ENCODE assay signal across 19 cellular contexts in the genomic region with DNA sequence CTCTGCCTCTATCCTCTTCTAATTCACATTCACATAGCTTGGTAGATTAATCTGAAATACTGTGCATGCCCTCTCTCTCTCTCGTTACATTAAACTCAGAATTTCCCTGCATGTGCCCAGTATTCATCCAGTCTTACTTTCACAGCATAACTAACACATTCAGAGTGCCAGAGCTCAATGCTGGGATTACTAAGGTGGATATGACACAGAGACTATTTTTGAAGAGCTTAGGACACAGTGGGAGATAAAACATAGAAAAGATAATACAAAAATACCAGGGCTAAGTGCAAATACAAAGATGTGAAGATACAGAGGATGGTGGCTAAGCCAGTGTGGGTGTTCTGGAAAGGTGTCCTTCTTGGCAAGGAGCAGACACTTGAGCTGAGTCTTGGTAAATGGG. TPM values are rescaled to one million over a fixed set of nuclear protein-coding genes. Genes with fewer than 3 reads are reported as not detected.
A peak's percentile ranks its signal among the peaks of the same experiment; 100 is the strongest.
DNase-seq lines count a peak whose midpoint lies in the region; ATAC-seq and TF ChIP-seq lines count a peak whose summit lies in the region.
"Had no signal": no experiment of that assay in that cellular context is flagged by ENCODE, and none has a peak within 500 bp of the region (broad histone marks: within the 10 kb centered on the region; RNA-seq: fewer than 3 reads in every experiment).

No MANE protein-coding gene starts in this region.

- intact Hi-C loops in natural killer cell (cut with micrococcal nuclease) = no loop called here

- no peak for DNase-seq in CD8-positive, alpha-beta memory T cell
- DNase-seq in central memory CD8-positive, alpha-beta T cell (ENCODE audit: low spot score in 2 of 2) = no peak
- DNase-seq in natural killer cell = no peak
- DNase-seq in activated effector memory CD4-positive, alpha-beta T cell treated with anti-CD3 and anti-CD28 coated beads, Interleukin-2, amount 50 U/mL, for 16 hours = no peak
- no peak for DNase-seq in KBM-7
- DNase-seq in NCI-H82 treated with DMSO at 0.1 percent for 48 hours (lab: John Stamatoyannopoulos, UW; ENCODE audit: unreplicated experiment) = no peak
- DNase-seq: Calu3; CD4-positive, CD25-positive, alpha-beta regulatory T cell; COR-L47; DMS53; DMS79 treated with DMSO at 0.1 percent for 48 hours; H9 had no signal

- H3K36me3 Mint-ChIP-seq in CD8-positive, alpha-beta memory T cell = peaks cover 0 to 15% (median 4%) of the 10 kb centered on the region in 3 donors
- H3K36me3 Mint-ChIP-seq in central memory CD8-positive, alpha-beta T cell (ENCODE audit: insufficient read depth) = peaks cover 16% of the 10 kb centered on the region
- H3K36me3 Mint-ChIP-seq in natural killer cell = peaks cover 7% of the 10 kb centered on the region
- H3K36me3 Mint-ChIP-seq in stimulated activated memory B cell treated with anti-CD40 and anti-IgM and Interleukin-4, amounts not matched to agents 10 μg/mL and 1 μg/mL and 100 μg/mL, for 72 hours = no peaks in the 10 kb centered on the region
- H3K36me3 Mint-ChIP-seq: CD4-positive, CD25-positive, alpha-beta regulatory T cell had no signal

- in situ Hi-C loops in KBM-7 (cut with MboI; ENCODE audit: low pct_unique_long_range_greater_than_20kb, low sequenced_read_pairs) = no loop called here

- POLR2A ChIA-PET in CD8-positive, alpha-beta memory T cell (lab: Charles Lee) = no interaction called here

- H3K4me3 ChIP-seq in CD8-positive, alpha-beta memory T cell (ENCODE audit: low read length) = no peak overlapping the region
- H3K4me3 ChIP-seq: BLaER1, GM23338 had no signal

- no peaks in the 10 kb centered on the region for H3K27me3 ChIP-seq in CD8-positive, alpha-beta memory T cell (ENCODE audit: insufficient read depth, low read length, poor library complexity, severe bottlenecking)
- H3K27me3 ChIP-seq: BLaER1 had no signal

- peaks cover 7% of the 10 kb centered on the region for H3K4me1 ChIP-seq in CD8-positive, alpha-beta memory T cell (ENCODE audit: insufficient read depth, low read length)
- H3K4me1 ChIP-seq: BLaER1 had no signal

- H3K27ac Mint-ChIP-seq in CD8-positive, alpha-beta memory T cell = peak overlapping the region in 6 of 8 donors; percentile 13 to 86 (median 72)
- H3K27ac Mint-ChIP-seq in central memory CD8-positive, alpha-beta T cell (ENCODE audit: low read depth) = peak overlapping the region; percentile 2
- H3K27ac Mint-ChIP-seq in natural killer cell = peak overlapping the region; percentile 79 to 80
- H3K27ac Mint-ChIP-seq in stimulated activated memory B cell treated with anti-CD40 and anti-IgM and Interleukin-4, amounts not matched to agents 10 μg/mL and 1 μg/mL and 100 μg/mL, for 72 hours = no peak overlapping the region
- H3K27ac Mint-ChIP-seq: B cell, GM23338, H9 had no signal

- CTCF ChIA-PET in CD8-positive, alpha-beta memory T cell (lab: Charles Lee) = interaction anchor here (1.0 to 2.1 kb wide), 2 partner anchors 12 to 78 kb away, joined by 3 to 4 read pairs; no protein-coding TSS in a partner anchor

- H3K9me3 Mint-ChIP-seq in CD8-positive, alpha-beta memory T cell = no peaks in the 10 kb centered on the region
- H3K9me3 Mint-ChIP-seq in central memory CD8-positive, alpha-beta T cell = no peaks in the 10 kb centered on the region
- no peaks in the 10 kb centered on the region for H3K9me3 Mint-ChIP-seq in natural killer cell
- H3K9me3 Mint-ChIP-seq in stimulated activated memory B cell treated with anti-CD40 and anti-IgM and Interleukin-4, amounts not matched to agents 10 μg/mL and 1 μg/mL and 100 μg/mL, for 72 hours = no peaks in the 10 kb centered on the region
- H3K9me3 Mint-ChIP-seq: GM23338, H9 had no signal

- peaks cover 1 to 3% of the 10 kb centered on the region in 2 donors for H3K27me3 Mint-ChIP-seq in CD8-positive, alpha-beta memory T cell
- no peaks in the 10 kb centered on the region for H3K27me3 Mint-ChIP-seq in central memory CD8-positive, alpha-beta T cell
- no peaks in the 10 kb centered on the region for H3K27me3 Mint-ChIP-seq in natural killer cell (ENCODE audit: low read depth in 2 of 2)
- peaks cover 3% of the 10 kb centered on the region for H3K27me3 Mint-ChIP-seq in stimulated activated memory B cell treated with anti-CD40 and anti-IgM and Interleukin-4, amounts not matched to agents 10 μg/mL and 1 μg/mL and 100 μg/mL, for 72 hours

- H3K4me3 Mint-ChIP-seq in CD8-positive, alpha-beta memory T cell = peak overlapping the region in 1 of 7 donors; percentile 30
- H3K4me3 Mint-ChIP-seq in central memory CD8-positive, alpha-beta T cell = peak overlapping the region; percentile 3
- H3K4me3 Mint-ChIP-seq in natural killer cell = peak overlapping the region; percentile 49
- H3K4me3 Mint-ChIP-seq in stimulated activated memory B cell treated with anti-CD40 and anti-IgM and Interleukin-4, amounts not matched to agents 10 μg/mL and 1 μg/mL and 100 μg/mL, for 72 hours = no peak overlapping the region
- H3K4me3 Mint-ChIP-seq: B cell; CD4-positive, CD25-positive, alpha-beta regulatory T cell; GM23338; H9 had no signal

- no peak overlapping the region for H3K27ac ChIP-seq in CD8-positive, alpha-beta memory T cell (ENCODE audit: low read depth, low read length)
- H3K27ac ChIP-seq: BLaER1, C4-2B had no signal

- no peak for TF ChIP-seq CTCF in natural killer cell (IDR thresholded peaks at IDR 0.05)

- no peaks in the 10 kb centered on the region for H3K36me3 ChIP-seq in CD8-positive, alpha-beta memory T cell (ENCODE audit: insufficient read depth, low read length)
- H3K36me3 ChIP-seq: BLaER1 had no signal

- peaks cover 50 to 54% (median 52%) of the 10 kb centered on the region in 3 donors for H3K4me1 Mint-ChIP-seq in CD8-positive, alpha-beta memory T cell
- H3K4me1 Mint-ChIP-seq in central memory CD8-positive, alpha-beta T cell = peaks cover 49% of the 10 kb centered on the region
- peaks cover 65 to 66% of the 10 kb centered on the region in 2 donors for H3K4me1 Mint-ChIP-seq in natural killer cell
- H3K4me1 Mint-ChIP-seq in stimulated activated memory B cell treated with anti-CD40 and anti-IgM and Interleukin-4, amounts not matched to agents 10 μg/mL and 1 μg/mL and 100 μg/mL, for 72 hours = peaks cover 2% of the 10 kb centered on the region
- H3K4me1 Mint-ChIP-seq: GM23338 had no signal

- no peak for ATAC-seq in central memory CD8-positive, alpha-beta T cell (replicated peaks; ENCODE audit: extremely low read depth, poor library complexity, severe bottlenecking)
- ATAC-seq in natural killer cell = no peak
- ATAC-seq in stimulated activated memory B cell treated with anti-CD40 and anti-IgM and Interleukin-4, amounts not matched to agents 10 μg/mL and 1 μg/mL and 100 μg/mL, for 72 hours = peak; percentile 18
- ATAC-seq in GM21619 (IDR thresholded peaks at IDR 0.05; ENCODE audit: unreplicated experiment) = no peak
- ATAC-seq: GM23338, HCT116 had no signal

- H3K9me3 ChIP-seq in CD8-positive, alpha-beta memory T cell (ENCODE audit: low read length) = no peaks in the 10 kb centered on the region
- H3K9me3 ChIP-seq: BLaER1 had no signal

RNA-seq across cellular contexts. Expression of a gene that starts 6.3 kb away (rescaled TPM):
- 10 to 100 TPM; 41.0 to 48.4 TPM for total RNA-seq in CD8-positive, alpha-beta memory T cell
- 79.0 TPM for polyA plus RNA-seq in CD8-positive, alpha-beta memory T cell
- total RNA-seq in natural killer cell = 100 to 1,000 TPM; 489 to 570 (median 498) TPM

Comparison
In these comparisons a context has a peak if more than half of its experiments do, and no peak if none do; other contexts are left out.
1. RNA of a gene that starts 6.3 kb away (total RNA-seq): 489 to 570 TPM in natural killer cell; 41.0 to 48.4 TPM in CD8-positive, alpha-beta memory T cell; every median in the first group is over 4 times any median in the second.